Comparison of ENCODE assay signal across 1 cellular context in the genomic region with DNA sequence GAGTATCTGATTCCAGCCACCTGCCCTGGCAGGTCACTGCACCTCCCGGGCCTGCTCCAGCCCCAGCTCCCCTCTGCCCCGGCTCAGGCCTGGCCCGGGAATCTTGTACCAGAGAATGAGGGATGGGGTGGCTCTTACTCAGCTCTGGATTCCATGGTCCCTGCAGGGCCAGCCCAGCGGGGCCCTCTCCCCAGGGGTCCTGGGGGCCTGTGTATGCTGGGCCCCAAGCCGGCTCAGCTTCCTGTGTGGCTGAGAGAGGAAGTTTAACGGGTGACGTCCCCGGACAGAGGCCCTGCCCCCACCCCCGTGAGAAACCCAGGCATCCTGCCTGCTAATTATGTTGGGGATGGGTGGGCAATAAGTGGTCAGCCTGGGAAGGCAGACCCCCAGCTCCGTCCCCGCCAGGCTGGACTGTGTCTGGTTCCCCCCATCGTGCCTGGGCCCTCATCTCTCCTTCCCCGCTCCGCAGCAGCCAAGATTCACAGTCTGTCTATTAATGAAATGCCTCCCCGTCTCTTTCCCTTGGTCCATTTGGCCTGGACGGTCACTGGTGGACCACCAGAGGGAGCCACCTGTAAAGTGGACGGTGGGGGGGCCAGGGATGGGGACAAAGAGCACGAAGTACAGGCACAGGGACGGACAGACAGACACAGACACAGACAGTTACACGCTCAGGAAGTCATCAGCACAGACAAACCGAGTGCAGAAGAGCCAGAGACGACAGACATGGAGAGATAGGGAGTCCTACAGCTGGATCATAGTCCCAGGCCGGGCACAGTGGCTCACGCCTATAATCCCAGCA.
TF ChIP-seq lines count a peak whose summit lies in the region.

A gene with protein sequence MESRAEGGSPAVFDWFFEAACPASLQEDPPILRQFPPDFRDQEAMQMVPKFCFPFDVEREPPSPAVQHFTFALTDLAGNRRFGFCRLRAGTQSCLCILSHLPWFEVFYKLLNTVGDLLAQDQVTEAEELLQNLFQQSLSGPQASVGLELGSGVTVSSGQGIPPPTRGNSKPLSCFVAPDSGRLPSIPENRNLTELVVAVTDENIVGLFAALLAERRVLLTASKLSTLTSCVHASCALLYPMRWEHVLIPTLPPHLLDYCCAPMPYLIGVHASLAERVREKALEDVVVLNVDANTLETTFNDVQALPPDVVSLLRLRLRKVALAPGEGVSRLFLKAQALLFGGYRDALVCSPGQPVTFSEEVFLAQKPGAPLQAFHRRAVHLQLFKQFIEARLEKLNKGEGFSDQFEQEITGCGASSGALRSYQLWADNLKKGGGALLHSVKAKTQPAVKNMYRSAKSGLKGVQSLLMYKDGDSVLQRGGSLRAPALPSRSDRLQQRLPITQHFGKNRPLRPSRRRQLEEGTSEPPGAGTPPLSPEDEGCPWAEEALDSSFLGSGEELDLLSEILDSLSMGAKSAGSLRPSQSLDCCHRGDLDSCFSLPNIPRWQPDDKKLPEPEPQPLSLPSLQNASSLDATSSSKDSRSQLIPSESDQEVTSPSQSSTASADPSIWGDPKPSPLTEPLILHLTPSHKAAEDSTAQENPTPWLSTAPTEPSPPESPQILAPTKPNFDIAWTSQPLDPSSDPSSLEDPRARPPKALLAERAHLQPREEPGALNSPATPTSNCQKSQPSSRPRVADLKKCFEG (minus strand): TSS at position 247 of the 802 bp plus-strand sequence. CDS start 92 bp downstream, at position 155.

TF ChIP-seq in GM23338, 12 proteins besides CTCF, POLR2A, EP300 and RAD21 (continued from another document):
- TF ChIP-seq EZH2 (IDR thresholded peaks at IDR 0.05; ENCODE audit: low read depth, unreplicated experiment) (no peak), ZNF331 (CRISPR knock-in tag; IDR thresholded peaks at IDR 0.05; ENCODE audit: low read depth) (no peak), ZNF462 (CRISPR knock-in tag; IDR thresholded peaks at IDR 0.05) (no peak), CREB1 (CRISPR knock-in tag; IDR thresholded peaks at IDR 0.05; ENCODE audit: low read depth) (no peak), EZH2phosphoT487 (IDR thresholded peaks at IDR 0.05; ENCODE audit: unreplicated experiment) (no peak), ZNF114 (CRISPR knock-in tag; IDR thresholded peaks at IDR 0.05) (no peak), JUNB (IDR thresholded peaks at IDR 0.05; ENCODE audit: unreplicated experiment) (no peak), POLR2AphosphoS5 (IDR thresholded peaks at IDR 0.05; ENCODE audit: low read depth) (no peak)
- TF ChIP-seq, protein P1, sequence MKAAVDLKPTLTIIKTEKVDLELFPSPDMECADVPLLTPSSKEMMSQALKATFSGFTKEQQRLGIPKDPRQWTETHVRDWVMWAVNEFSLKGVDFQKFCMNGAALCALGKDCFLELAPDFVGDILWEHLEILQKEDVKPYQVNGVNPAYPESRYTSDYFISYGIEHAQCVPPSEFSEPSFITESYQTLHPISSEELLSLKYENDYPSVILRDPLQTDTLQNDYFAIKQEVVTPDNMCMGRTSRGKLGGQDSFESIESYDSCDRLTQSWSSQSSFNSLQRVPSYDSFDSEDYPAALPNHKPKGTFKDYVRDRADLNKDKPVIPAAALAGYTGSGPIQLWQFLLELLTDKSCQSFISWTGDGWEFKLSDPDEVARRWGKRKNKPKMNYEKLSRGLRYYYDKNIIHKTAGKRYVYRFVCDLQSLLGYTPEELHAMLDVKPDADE (IDR thresholded peaks at IDR 0.05): no peak
- TF ChIP-seq, protein P2, sequence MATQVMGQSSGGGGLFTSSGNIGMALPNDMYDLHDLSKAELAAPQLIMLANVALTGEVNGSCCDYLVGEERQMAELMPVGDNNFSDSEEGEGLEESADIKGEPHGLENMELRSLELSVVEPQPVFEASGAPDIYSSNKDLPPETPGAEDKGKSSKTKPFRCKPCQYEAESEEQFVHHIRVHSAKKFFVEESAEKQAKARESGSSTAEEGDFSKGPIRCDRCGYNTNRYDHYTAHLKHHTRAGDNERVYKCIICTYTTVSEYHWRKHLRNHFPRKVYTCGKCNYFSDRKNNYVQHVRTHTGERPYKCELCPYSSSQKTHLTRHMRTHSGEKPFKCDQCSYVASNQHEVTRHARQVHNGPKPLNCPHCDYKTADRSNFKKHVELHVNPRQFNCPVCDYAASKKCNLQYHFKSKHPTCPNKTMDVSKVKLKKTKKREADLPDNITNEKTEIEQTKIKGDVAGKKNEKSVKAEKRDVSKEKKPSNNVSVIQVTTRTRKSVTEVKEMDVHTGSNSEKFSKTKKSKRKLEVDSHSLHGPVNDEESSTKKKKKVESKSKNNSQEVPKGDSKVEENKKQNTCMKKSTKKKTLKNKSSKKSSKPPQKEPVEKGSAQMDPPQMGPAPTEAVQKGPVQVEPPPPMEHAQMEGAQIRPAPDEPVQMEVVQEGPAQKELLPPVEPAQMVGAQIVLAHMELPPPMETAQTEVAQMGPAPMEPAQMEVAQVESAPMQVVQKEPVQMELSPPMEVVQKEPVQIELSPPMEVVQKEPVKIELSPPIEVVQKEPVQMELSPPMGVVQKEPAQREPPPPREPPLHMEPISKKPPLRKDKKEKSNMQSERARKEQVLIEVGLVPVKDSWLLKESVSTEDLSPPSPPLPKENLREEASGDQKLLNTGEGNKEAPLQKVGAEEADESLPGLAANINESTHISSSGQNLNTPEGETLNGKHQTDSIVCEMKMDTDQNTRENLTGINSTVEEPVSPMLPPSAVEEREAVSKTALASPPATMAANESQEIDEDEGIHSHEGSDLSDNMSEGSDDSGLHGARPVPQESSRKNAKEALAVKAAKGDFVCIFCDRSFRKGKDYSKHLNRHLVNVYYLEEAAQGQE (IDR thresholded peaks at IDR 0.05; ENCODE audit: unreplicated experiment): no peak
